Comparison of ENCODE assay signal across 17 cellular contexts in genomic region chr1:236365999-236366570, GRCh38. TPM values are rescaled to one million over a fixed set of nuclear protein-coding genes. Genes with fewer than 3 reads are reported as not detected.
"Had no signal": no experiment of that assay in that cellular context is flagged by ENCODE, and none has a peak within 500 bp of the region (broad histone marks: within the 10 kb centered on the region; RNA-seq: fewer than 3 reads in every experiment).

No MANE protein-coding gene starts in this region.

- H3K9me3 ChIP-seq: colonic mucosa, mucosa of descending colon, stomach, tibial artery, vagina had no signal

- H3K27ac Mint-ChIP-seq: activated B cell treated with CpG ODN at 0.5 μM for 24 hours; activated CD4-positive, alpha-beta T cell treated with anti-CD3 and anti-CD28 coated beads, Interleukin-2, amount 10 ng/mL, durations not matched to agents 24 days and 14 days; activated naive CD8-positive, alpha-beta T cell treated with anti-CD3 and anti-CD28 coated beads, Interleukin-2, amount 50 U/mL, for 24 hours; activated T-helper 1 cell treated with anti-CD3 and anti-CD28 coated beads, Interleukin-12 subunit alpha, Interleukin-12 subunit beta, Interleukin-2, Interleukin-4 antibody, amounts not matched to agents 30 ng/mL and 10 ng/mL and 1 ng/mL, durations not matched to agents 14 hours and 24 hours and 36 hours; natural killer cell; T-helper 1 cell treated with Interleukin-12 subunit alpha and Interleukin-12 subunit beta and Interleukin-4 antibody, amounts not matched to agents 30 μg/mL and 1 μg/mL, for 36 hours had no signal

- H3K27me3 Mint-ChIP-seq: activated B cell treated with CpG ODN at 0.5 μM for 24 hours had no signal

- ATAC-seq: activated naive CD8-positive, alpha-beta T cell treated with anti-CD3 and anti-CD28 coated beads, Interleukin-2, amount 50 U/mL, for 24 hours; mucosa of descending colon; natural killer cell had no signal

- H3K4me1 ChIP-seq: colonic mucosa, tibial artery, vagina had no signal

- H3K27me3 ChIP-seq: cardiac muscle cell, colonic mucosa, stomach, tibial artery, vagina had no signal

- H3K36me3 Mint-ChIP-seq: natural killer cell had no signal

- H3K9me3 Mint-ChIP-seq: activated naive CD8-positive, alpha-beta T cell treated with anti-CD3 and anti-CD28 coated beads, Interleukin-2, amount 50 U/mL, for 24 hours; activated T-helper 1 cell treated with anti-CD3 and anti-CD28 coated beads, Interleukin-12 subunit alpha, Interleukin-12 subunit beta, Interleukin-2, Interleukin-4 antibody, amounts not matched to agents 30 ng/mL and 10 ng/mL and 1 ng/mL, durations not matched to agents 14 hours and 24 hours and 36 hours; natural killer cell; T-helper 1 cell treated with Interleukin-12 subunit alpha and Interleukin-12 subunit beta and Interleukin-4 antibody, amounts not matched to agents 30 μg/mL and 1 μg/mL, for 36 hours had no signal

- H3K4me3 Mint-ChIP-seq: activated B cell treated with CpG ODN at 0.5 μM for 24 hours; activated CD4-positive, alpha-beta T cell treated with anti-CD3 and anti-CD28 coated beads, Interleukin-2, amount 10 ng/mL, durations not matched to agents 24 days and 14 days; activated naive CD8-positive, alpha-beta T cell treated with anti-CD3 and anti-CD28 coated beads, Interleukin-2, amount 50 U/mL, for 24 hours; activated T-helper 1 cell treated with anti-CD3 and anti-CD28 coated beads, Interleukin-12 subunit alpha, Interleukin-12 subunit beta, Interleukin-2, Interleukin-4 antibody, amounts not matched to agents 30 ng/mL and 10 ng/mL and 1 ng/mL, durations not matched to agents 14 hours and 24 hours and 36 hours; natural killer cell; T-helper 1 cell treated with Interleukin-12 subunit alpha and Interleukin-12 subunit beta and Interleukin-4 antibody, amounts not matched to agents 30 μg/mL and 1 μg/mL, for 36 hours had no signal

- H3K36me3 ChIP-seq: cardiac muscle cell, colonic mucosa, stomach, tibial artery, vagina had no signal

- H3K4me1 Mint-ChIP-seq: activated B cell treated with CpG ODN at 0.5 μM for 24 hours; activated CD4-positive, alpha-beta T cell treated with anti-CD3 and anti-CD28 coated beads, Interleukin-2, amount 10 ng/mL, durations not matched to agents 24 days and 14 days; natural killer cell had no signal

- H3K27ac ChIP-seq: cardiac muscle cell, colonic mucosa, stomach, tibial artery, vagina had no signal

- H3K4me3 ChIP-seq: cardiac muscle cell, colonic mucosa, mucosa of descending colon, stomach, tibial artery, vagina had no signal

- DNase-seq: activated B cell treated with CpG ODN at 0.5 μM for 24 hours; activated CD4-positive, alpha-beta T cell treated with anti-CD3 and anti-CD28 coated beads, Interleukin-2, amount 10 ng/mL, durations not matched to agents 24 days and 14 days; activated naive CD4-positive, alpha-beta T cell; activated naive CD8-positive, alpha-beta T cell treated with anti-CD3 and anti-CD28 coated beads, Interleukin-2, amount 50 U/mL, for 24 hours; colonic mucosa; effector CD4-positive, alpha-beta T cell; kidney; mucosa of descending colon; natural killer cell; stomach; tibial artery had no signal

RNA-seq across cellular contexts. Expression of gene EDARADD, which starts 28.0 kb away (rescaled TPM):
- total RNA-seq: activated B cell treated with CpG ODN at 0.5 μM for 24 hours, fibroblast of lung, lung microvascular endothelial cell had no signal
- polyA plus RNA-seq: fibroblast of lung had no signal
